In the genomic region with DNA sequence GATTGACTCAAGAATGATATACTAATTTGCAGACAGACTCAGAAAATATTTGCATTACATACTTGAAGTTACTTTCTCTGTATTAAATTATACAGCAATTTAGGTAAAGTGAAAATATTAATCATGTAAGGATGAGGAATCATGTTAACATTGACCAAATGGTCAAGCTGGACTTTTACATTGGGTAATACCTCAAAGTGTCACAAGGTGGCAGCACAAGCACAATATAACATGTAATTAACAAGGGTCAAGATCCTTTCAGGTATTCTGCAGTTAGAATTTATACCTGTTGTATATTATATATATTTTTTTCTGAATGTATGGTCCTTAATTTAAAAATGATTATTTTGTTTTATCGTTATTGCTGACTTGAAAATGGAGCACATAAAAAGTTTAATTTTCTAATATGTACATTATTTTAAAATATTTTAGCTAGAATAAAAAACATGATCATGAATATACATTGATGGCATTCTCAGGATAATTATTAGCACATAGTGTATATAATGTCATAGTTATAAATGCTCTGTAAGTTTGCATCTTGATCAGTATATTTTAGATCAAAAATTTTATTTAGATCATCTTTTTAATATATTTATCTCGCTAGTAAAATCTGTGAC, we compare ENCODE assay signal across 8 cellular contexts. TPM values are rescaled to one million over a fixed set of nuclear protein-coding genes. Genes with fewer than 3 reads are reported as not detected.
DNase-seq lines count a peak whose midpoint lies in the region; ATAC-seq, FAIRE-seq and TF ChIP-seq lines count a peak whose summit lies in the region.

No MANE protein-coding gene starts in this region.

- H3K4me3 Mint-ChIP-seq in stimulated activated effector memory CD8-positive, alpha-beta T cell treated with anti-CD3 and anti-CD28 coated beads, Interleukin-12 subunit alpha, Interleukin-12 subunit beta, amount 100 ng/mL, for 72 hours, result no peak overlapping the region
- H3K4me3 Mint-ChIP-seq in CD8-positive, alpha-beta memory T cell, result no peak overlapping the region

- H3K36me3 ChIP-seq in HAP-1 (replicated peaks), result no peaks in the 10 kb centered on the region
- no peaks in the 10 kb centered on the region for H3K36me3 ChIP-seq in CD8-positive, alpha-beta memory T cell (ENCODE audit: insufficient read depth, low read length)

- CTCF ChIA-PET in CD8-positive, alpha-beta memory T cell (lab: Charles Lee), result interaction anchor here (1.0 kb wide), 1 partner anchor 10 kb away, joined by 3 read pairs; no protein-coding TSS in a partner anchor

- H3K27ac ChIP-seq in CD8-positive, alpha-beta memory T cell (ENCODE audit: low read depth, low read length), result no peak overlapping the region

- H3K9me3 Mint-ChIP-seq in stimulated activated effector memory CD8-positive, alpha-beta T cell treated with anti-CD3 and anti-CD28 coated beads, Interleukin-12 subunit alpha, Interleukin-12 subunit beta, amount 100 ng/mL, for 72 hours, result no peaks in the 10 kb centered on the region
- no peaks in the 10 kb centered on the region for H3K9me3 Mint-ChIP-seq in CD8-positive, alpha-beta memory T cell

- no peaks in the 10 kb centered on the region for H3K36me3 Mint-ChIP-seq in stimulated activated effector memory CD8-positive, alpha-beta T cell treated with anti-CD3 and anti-CD28 coated beads, Interleukin-12 subunit alpha, Interleukin-12 subunit beta, amount 100 ng/mL, for 72 hours
- H3K36me3 Mint-ChIP-seq in CD8-positive, alpha-beta memory T cell, result no peaks in the 10 kb centered on the region

- peak; percentile 56 for TF ChIP-seq CTCF in astrocyte of the cerebellum (IDR thresholded peaks at IDR 0.05; ENCODE audit: low read depth, low read length, missing control alignments)

- H3K4me1 Mint-ChIP-seq in stimulated activated effector memory CD8-positive, alpha-beta T cell treated with anti-CD3 and anti-CD28 coated beads, Interleukin-12 subunit alpha, Interleukin-12 subunit beta, amount 100 ng/mL, for 72 hours, result no peaks in the 10 kb centered on the region
- H3K4me1 Mint-ChIP-seq in CD8-positive, alpha-beta memory T cell, result no peaks in the 10 kb centered on the region

- H3K4me3 ChIP-seq in HAP-1 (no peak overlapping the region), astrocyte of the cerebellum (ENCODE audit: low read depth, low read length) (no peak overlapping the region)
- no peak overlapping the region for H3K4me3 ChIP-seq in CD8-positive, alpha-beta memory T cell (ENCODE audit: low read length)

- in situ Hi-C loops in HAP-1 (cut with MboI; ENCODE audit: low sequenced_read_pairs) (no loop called here), astrocyte of the cerebellum (cut with HindIII; ENCODE audit: low sequenced_read_pairs) (no loop called here)

- intact Hi-C loops in left colon (cut with DNase I, micrococcal nuclease), result no loop called here

- H3K4me1 ChIP-seq in HAP-1, result no peaks in the 10 kb centered on the region
- no peaks in the 10 kb centered on the region for H3K4me1 ChIP-seq in CD8-positive, alpha-beta memory T cell (ENCODE audit: insufficient read depth, low read length)

- ATAC-seq in left colon, result peak; percentile 64
- no peak for ATAC-seq in stimulated activated effector memory CD8-positive, alpha-beta T cell treated with anti-CD3 and anti-CD28 coated beads, Interleukin-12 subunit alpha, Interleukin-12 subunit beta, amount 100 ng/mL, for 72 hours

- peak; percentile 97 for FAIRE-seq in A204.1 (lab: Jason Lieb, UNC)

- no peak overlapping the region for H3K27ac Mint-ChIP-seq in stimulated activated effector memory CD8-positive, alpha-beta T cell treated with anti-CD3 and anti-CD28 coated beads, Interleukin-12 subunit alpha, Interleukin-12 subunit beta, amount 100 ng/mL, for 72 hours
- no peak overlapping the region for H3K27ac Mint-ChIP-seq in CD8-positive, alpha-beta memory T cell

- POLR2A ChIA-PET in CD8-positive, alpha-beta memory T cell (lab: Charles Lee), result no interaction called here

- H3K27me3 Mint-ChIP-seq in CD8-positive, alpha-beta memory T cell, result peaks cover 0 to under 1% of the 10 kb centered on the region in 2 donors

- no peaks in the 10 kb centered on the region for H3K9me3 ChIP-seq in HAP-1
- H3K9me3 ChIP-seq in CD8-positive, alpha-beta memory T cell (ENCODE audit: low read length), result no peaks in the 10 kb centered on the region

- DNase-seq in ELR (ENCODE audit: low read depth) (peak; percentile 56), HAP-1 (ENCODE audit: low spot score in 2 of 2) (peak; percentile 23 to 71), NAMALWA (ENCODE audit: low spot score) (peak; percentile 62), astrocyte of the cerebellum (ENCODE audit: low read depth) (peak; percentile 47), left colon (peak in 1 of 2 donors; percentile 43)
- no peak for DNase-seq in stimulated activated effector memory CD8-positive, alpha-beta T cell treated with anti-CD3 and anti-CD28 coated beads, Interleukin-12 subunit alpha, Interleukin-12 subunit beta, amount 100 ng/mL, for 72 hours (ENCODE audit: low spot score in 2 of 2)
- no peak for DNase-seq in CD8-positive, alpha-beta memory T cell

- H3K27me3 ChIP-seq in HAP-1 (ENCODE audit: low read depth), result peaks cover 25% of the 10 kb centered on the region
- no peaks in the 10 kb centered on the region for H3K27me3 ChIP-seq in CD8-positive, alpha-beta memory T cell (ENCODE audit: insufficient read depth, low read length, poor library complexity, severe bottlenecking)

RNA-seq across cellular contexts. Expression of a gene that starts 8.6 kb away (rescaled TPM):
- total RNA-seq in left colon, result 1 to 10 TPM; 6.7 to 9.1 TPM
- total RNA-seq in CD8-positive, alpha-beta memory T cell, result not detected
- polyA plus RNA-seq in CD8-positive, alpha-beta memory T cell, result not detected

Comparison
In these comparisons a context has a peak if more than half of its experiments do, and no peak if none do; other contexts are left out.
1. DNase-seq: peak in ELR (single experiment), HAP-1 (2 of 2), NAMALWA (single experiment) and astrocyte of the cerebellum (single experiment); none in stimulated activated effector memory CD8-positive, alpha-beta T cell treated with anti-CD3 and anti-CD28 coated beads, Interleukin-12 subunit alpha, Interleukin-12 subunit beta, amount 100 ng/mL, for 72 hours (0 of 2) and CD8-positive, alpha-beta memory T cell (0 of 5).
2. RNA of a gene that starts 8.6 kb away (total RNA-seq): 6.7 to 9.1 TPM in left colon; not detected in CD8-positive, alpha-beta memory T cell; every median in the first group is over 4 times any median in the second.